Comparison of ENCODE assay signal across 14 cellular contexts in the genomic region with DNA sequence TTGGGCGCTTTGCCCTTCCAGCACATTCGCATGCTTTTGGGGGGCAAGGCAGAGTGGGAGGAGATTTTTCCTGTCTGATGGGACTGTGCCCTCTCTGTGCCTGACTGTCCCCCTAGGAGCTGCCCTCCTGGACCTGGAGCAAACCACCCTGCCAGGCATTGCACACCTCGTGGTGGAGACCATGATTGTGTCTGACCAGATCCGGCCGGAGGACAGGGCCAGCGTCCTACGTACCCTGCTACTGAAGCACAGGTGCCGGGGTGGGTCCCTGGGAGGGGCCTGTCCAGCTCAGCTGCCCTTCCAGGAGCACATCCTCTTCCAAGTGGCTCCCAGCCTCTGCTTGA. TPM values are rescaled to one million over a fixed set of nuclear protein-coding genes. Genes with fewer than 3 reads are reported as not detected.
"Had no signal": no experiment of that assay in that cellular context is flagged by ENCODE, and none has a peak within 500 bp of the region (broad histone marks: within the 10 kb centered on the region; RNA-seq: fewer than 3 reads in every experiment).

No MANE protein-coding gene starts in this region.

- H3K4me3 Mint-ChIP-seq: activated T-cell treated with anti-CD3 and anti-CD28 coated beads, Interleukin-2, amount 50 U/mL, for 24 hours; natural killer cell treated with Interleukin-12 subunit alpha and Interleukin-12 subunit beta and Interleukin-15 and Interleukin-18, amount 100 ng/mL, for 72 hours had no signal

- ATAC-seq: gastroesophageal sphincter; natural killer cell treated with Interleukin-12 subunit alpha and Interleukin-12 subunit beta and Interleukin-15 and Interleukin-18, amount 100 ng/mL, for 72 hours had no signal

- H3K36me3 ChIP-seq: sigmoid colon, thyroid gland, uterus had no signal

- H3K9me3 Mint-ChIP-seq: activated T-cell treated with anti-CD3 and anti-CD28 coated beads, Interleukin-2, amount 50 U/mL, for 24 hours; natural killer cell treated with Interleukin-12 subunit alpha and Interleukin-12 subunit beta and Interleukin-15 and Interleukin-18, amount 100 ng/mL, for 72 hours had no signal

- H3K9me3 ChIP-seq: gastroesophageal sphincter, sigmoid colon, thyroid gland, uterus had no signal

- H3K36me3 Mint-ChIP-seq: natural killer cell treated with Interleukin-12 subunit alpha and Interleukin-12 subunit beta and Interleukin-15 and Interleukin-18, amount 100 ng/mL, for 72 hours had no signal

- H3K27ac ChIP-seq: gastroesophageal sphincter, sigmoid colon, thyroid gland, uterus had no signal

- DNase-seq: activated CD4-positive, alpha-beta T cell treated with anti-CD3 and anti-CD28 coated beads, Interleukin-2, amount 50 U/mL, for 1 hour; activated naive CD4-positive, alpha-beta T cell treated with anti-CD3 and anti-CD28 coated beads, Interleukin-2, amount 50 U/mL, for 16 hours; mesendoderm; sigmoid colon; stimulated activated CD4-positive, alpha-beta T cell treated with anti-CD3 and anti-CD28 coated beads, Interleukin-1b, Interleukin-23, amount 100 ng/mL, for 48 hours; SW 1271; thyroid gland had no signal

- H3K27me3 ChIP-seq: gastroesophageal sphincter, sigmoid colon, thyroid gland had no signal

- H3K4me3 ChIP-seq: gastroesophageal sphincter, sigmoid colon, thyroid gland, uterus had no signal

- FAIRE-seq: keratinocyte had no signal

- H3K27me3 Mint-ChIP-seq: progenitor cell of endocrine pancreas had no signal

- H3K4me1 ChIP-seq: uterus had no signal

- H3K27ac Mint-ChIP-seq: activated T-cell treated with anti-CD3 and anti-CD28 coated beads, Interleukin-2, amount 50 U/mL, for 24 hours; natural killer cell treated with Interleukin-12 subunit alpha and Interleukin-12 subunit beta and Interleukin-15 and Interleukin-18, amount 100 ng/mL, for 72 hours; progenitor cell of endocrine pancreas had no signal

RNA-seq across cellular contexts. Expression of gene SLC4A3, which starts 5.3 kb away (rescaled TPM):
- total RNA-seq: natural killer cell treated with Interleukin-12 subunit alpha and Interleukin-12 subunit beta and Interleukin-15 and Interleukin-18, amount 100 ng/mL, for 72 hours; T-helper 2 cell treated with Interferon-gamma antibody and Interleukin-4, amounts not matched to agents 100 ng/mL and 5 ng/mL, for 36 hours had no signal
